Comparison of ENCODE assay signal across 31 cellular contexts in genomic region chr20:45500022-45500421, GRCh38. TPM values are rescaled to one million over a fixed set of nuclear protein-coding genes. Genes with fewer than 3 reads are reported as not detected.
"Had no signal": no experiment of that assay in that cellular context is flagged by ENCODE, and none has a peak within 500 bp of the region (broad histone marks: within the 10 kb centered on the region; RNA-seq: fewer than 3 reads in every experiment).

No MANE protein-coding gene starts in this region.

- H3K79me2 ChIP-seq: hepatocyte had no signal

- H3K4me1 Mint-ChIP-seq: activated B cell treated with CpG ODN at 0.5 μM for 24 hours; activated CD4-positive, alpha-beta memory T cell treated with anti-CD3 and anti-CD28 coated beads, Interleukin-2, amount 10 ng/mL, durations not matched to agents 7 days and 5 days; activated CD8-positive, alpha-beta memory T cell treated with anti-CD3 and anti-CD28 coated beads, Interleukin-2, amount 10 ng/mL, durations not matched to agents 7 days and 5 days; activated naive CD4-positive, alpha-beta T cell treated with anti-CD3 and anti-CD28 coated beads, Interleukin-2, amount 10 ng/mL, durations not matched to agents 7 days and 5 days; activated naive CD8-positive, alpha-beta T cell treated with anti-CD3 and anti-CD28 coated beads, Interleukin-2, amount 50 U/mL, for 24 hours; brain; naive B cell; neural crest cell; stimulated activated effector memory CD8-positive, alpha-beta T cell treated with anti-CD3 and anti-CD28 coated beads, Interleukin-12 subunit alpha, Interleukin-12 subunit beta, amount 100 ng/mL, for 72 hours; T-cell had no signal

- H3K27ac ChIP-seq: epithelial cell of prostate, foreskin keratinocyte, hepatocyte, left lung, prostate gland, right atrium auricular region, skin epidermis, thoracic aorta had no signal

- H3K9me3 Mint-ChIP-seq: activated B cell treated with CpG ODN at 0.5 μM for 24 hours; activated CD4-positive, alpha-beta memory T cell treated with anti-CD3 and anti-CD28 coated beads, Interleukin-2, amount 10 ng/mL, durations not matched to agents 7 days and 5 days; activated naive CD4-positive, alpha-beta T cell treated with anti-CD3 and anti-CD28 coated beads, Interleukin-2, amount 10 ng/mL, durations not matched to agents 7 days and 5 days; activated naive CD8-positive, alpha-beta T cell treated with anti-CD3 and anti-CD28 coated beads, Interleukin-2, amount 50 U/mL, for 24 hours; activated T-helper 2 cell treated with anti-CD3 and anti-CD28 coated beads, Interferon-gamma antibody, Interleukin-2, Interleukin-4, amounts not matched to agents 10 μg/mL and 5 μg/mL and 100 μg/mL, durations not matched to agents 14 hours and 24 hours and 36 hours; brain; endodermal cell; neural crest cell; stimulated activated effector memory CD8-positive, alpha-beta T cell treated with anti-CD3 and anti-CD28 coated beads, Interleukin-12 subunit alpha, Interleukin-12 subunit beta, amount 100 ng/mL, for 72 hours; T-cell had no signal

- H3K9me3 ChIP-seq: left lung, prostate gland, right atrium auricular region, thoracic aorta had no signal

- DNase-seq: activated B cell treated with CpG ODN at 0.5 μM for 24 hours; activated CD4-positive, alpha-beta memory T cell treated with anti-CD3 and anti-CD28 coated beads, Interleukin-2, amount 10 ng/mL, durations not matched to agents 7 days and 5 days; activated CD4-positive, alpha-beta T cell treated with anti-CD3 and anti-CD28 coated beads for 4 hours; activated CD8-positive, alpha-beta memory T cell treated with anti-CD3 and anti-CD28 coated beads, Interleukin-2, amount 10 ng/mL, durations not matched to agents 7 days and 5 days; activated naive CD4-positive, alpha-beta T cell treated with anti-CD3 and anti-CD28 coated beads, Interleukin-2, amount 10 ng/mL, durations not matched to agents 7 days and 5 days; activated naive CD8-positive, alpha-beta T cell treated with anti-CD3 and anti-CD28 coated beads, Interleukin-2, amount 50 U/mL, for 24 hours; activated T-cell treated with anti-CD3 and anti-CD28 coated beads, Interleukin-2, amount 50 U/mL, for 1 hour; anterior cingulate cortex; central memory CD4-positive, alpha-beta T cell; endodermal cell; foreskin keratinocyte; left lung; midbrain; naive B cell; stimulated activated CD4-positive, alpha-beta T cell treated with anti-CD3 and anti-CD28 coated beads, Interleukin-15, amount 100 ng/mL, for 24 hours; stimulated activated CD4-positive, alpha-beta T cell treated with anti-CD3 and anti-CD28 coated beads, Interleukin-4, amount 100 ng/mL, for 1 hour; T-cell had no signal

- ATAC-seq: activated CD8-positive, alpha-beta memory T cell treated with anti-CD3 and anti-CD28 coated beads, Interleukin-2, amount 10 ng/mL, durations not matched to agents 7 days and 5 days; activated naive CD8-positive, alpha-beta T cell treated with anti-CD3 and anti-CD28 coated beads, Interleukin-2, amount 50 U/mL, for 24 hours; foreskin keratinocyte; left lung; stimulated activated effector memory CD8-positive, alpha-beta T cell treated with anti-CD3 and anti-CD28 coated beads, Interleukin-12 subunit alpha, Interleukin-12 subunit beta, amount 100 ng/mL, for 72 hours; T-cell had no signal

- H3K4me3 ChIP-seq: hepatocyte, left lung, prostate gland, right atrium auricular region, skin epidermis, thoracic aorta had no signal

- H3K36me3 ChIP-seq: left lung, prostate gland, right atrium auricular region, thoracic aorta had no signal

- H3K27me3 ChIP-seq: right atrium auricular region had no signal

- H2AFZ ChIP-seq: hepatocyte had no signal

- H3K4me2 ChIP-seq: hepatocyte had no signal

- H3K4me1 ChIP-seq: foreskin keratinocyte, prostate gland, right atrium auricular region had no signal

- H3K36me3 Mint-ChIP-seq: activated CD8-positive, alpha-beta memory T cell treated with anti-CD3 and anti-CD28 coated beads, Interleukin-2, amount 10 ng/mL, durations not matched to agents 7 days and 5 days; activated naive CD4-positive, alpha-beta T cell treated with anti-CD3 and anti-CD28 coated beads, Interleukin-2, amount 10 ng/mL, durations not matched to agents 7 days and 5 days; brain; naive B cell; stimulated activated effector memory CD8-positive, alpha-beta T cell treated with anti-CD3 and anti-CD28 coated beads, Interleukin-12 subunit alpha, Interleukin-12 subunit beta, amount 100 ng/mL, for 72 hours; T-cell had no signal

- H3K27ac Mint-ChIP-seq: activated B cell treated with CpG ODN at 0.5 μM for 24 hours; activated CD4-positive, alpha-beta memory T cell treated with anti-CD3 and anti-CD28 coated beads, Interleukin-2, amount 10 ng/mL, durations not matched to agents 7 days and 5 days; activated CD8-positive, alpha-beta memory T cell treated with anti-CD3 and anti-CD28 coated beads, Interleukin-2, amount 10 ng/mL, durations not matched to agents 7 days and 5 days; activated naive CD4-positive, alpha-beta T cell treated with anti-CD3 and anti-CD28 coated beads, Interleukin-2, amount 10 ng/mL, durations not matched to agents 7 days and 5 days; activated naive CD8-positive, alpha-beta T cell treated with anti-CD3 and anti-CD28 coated beads, Interleukin-2, amount 50 U/mL, for 24 hours; activated T-helper 2 cell treated with anti-CD3 and anti-CD28 coated beads, Interferon-gamma antibody, Interleukin-2, Interleukin-4, amounts not matched to agents 10 μg/mL and 5 μg/mL and 100 μg/mL, durations not matched to agents 14 hours and 24 hours and 36 hours; brain; endodermal cell; naive B cell; stimulated activated effector memory CD8-positive, alpha-beta T cell treated with anti-CD3 and anti-CD28 coated beads, Interleukin-12 subunit alpha, Interleukin-12 subunit beta, amount 100 ng/mL, for 72 hours; T-cell had no signal

- H3K4me3 Mint-ChIP-seq: activated B cell treated with CpG ODN at 0.5 μM for 24 hours; activated CD4-positive, alpha-beta memory T cell treated with anti-CD3 and anti-CD28 coated beads, Interleukin-2, amount 10 ng/mL, durations not matched to agents 7 days and 5 days; activated CD8-positive, alpha-beta memory T cell treated with anti-CD3 and anti-CD28 coated beads, Interleukin-2, amount 10 ng/mL, durations not matched to agents 7 days and 5 days; activated naive CD4-positive, alpha-beta T cell treated with anti-CD3 and anti-CD28 coated beads, Interleukin-2, amount 10 ng/mL, durations not matched to agents 7 days and 5 days; activated naive CD8-positive, alpha-beta T cell treated with anti-CD3 and anti-CD28 coated beads, Interleukin-2, amount 50 U/mL, for 24 hours; brain; endodermal cell; naive B cell; neural crest cell; stimulated activated effector memory CD8-positive, alpha-beta T cell treated with anti-CD3 and anti-CD28 coated beads, Interleukin-12 subunit alpha, Interleukin-12 subunit beta, amount 100 ng/mL, for 72 hours; T-cell had no signal

RNA-seq across cellular contexts. Expression of gene SPINT3, which starts 15.4 kb away (rescaled TPM):
- total RNA-seq: activated B cell treated with CpG ODN at 0.5 μM for 24 hours; activated CD4-positive, alpha-beta memory T cell treated with anti-CD3 and anti-CD28 coated beads, Interleukin-2, amount 10 ng/mL, durations not matched to agents 7 days and 5 days; activated CD8-positive, alpha-beta memory T cell treated with anti-CD3 and anti-CD28 coated beads, Interleukin-2, amount 10 ng/mL, durations not matched to agents 7 days and 5 days; activated T-helper 2 cell treated with anti-CD3 and anti-CD28 coated beads, Interferon-gamma antibody, Interleukin-2, Interleukin-4, amounts not matched to agents 10 μg/mL and 5 μg/mL and 100 μg/mL, durations not matched to agents 14 hours and 24 hours and 36 hours; endodermal cell; fibroblast of lung; foreskin keratinocyte; hepatocyte; left lung; lung microvascular endothelial cell; neural crest cell; osteocyte; prostate gland; right atrium auricular region; T-cell; thoracic aorta; ureter had no signal
- polyA plus RNA-seq: fibroblast of lung, foreskin keratinocyte, hepatocyte had no signal

RNA-seq across cellular contexts. Expression of gene WFDC2, which starts 30.5 kb away (rescaled TPM):
- total RNA-seq: activated CD4-positive, alpha-beta memory T cell treated with anti-CD3 and anti-CD28 coated beads, Interleukin-2, amount 10 ng/mL, durations not matched to agents 7 days and 5 days; activated CD8-positive, alpha-beta memory T cell treated with anti-CD3 and anti-CD28 coated beads, Interleukin-2, amount 10 ng/mL, durations not matched to agents 7 days and 5 days; activated T-helper 2 cell treated with anti-CD3 and anti-CD28 coated beads, Interferon-gamma antibody, Interleukin-2, Interleukin-4, amounts not matched to agents 10 μg/mL and 5 μg/mL and 100 μg/mL, durations not matched to agents 14 hours and 24 hours and 36 hours; fibroblast of lung; lung microvascular endothelial cell; osteocyte; thoracic aorta had no signal
- polyA plus RNA-seq: fibroblast of lung had no signal

RNA-seq across cellular contexts. Expression of gene WFDC6, which starts 39.3 kb away (rescaled TPM):
- total RNA-seq: activated B cell treated with CpG ODN at 0.5 μM for 24 hours; activated CD4-positive, alpha-beta memory T cell treated with anti-CD3 and anti-CD28 coated beads, Interleukin-2, amount 10 ng/mL, durations not matched to agents 7 days and 5 days; activated CD8-positive, alpha-beta memory T cell treated with anti-CD3 and anti-CD28 coated beads, Interleukin-2, amount 10 ng/mL, durations not matched to agents 7 days and 5 days; activated T-helper 2 cell treated with anti-CD3 and anti-CD28 coated beads, Interferon-gamma antibody, Interleukin-2, Interleukin-4, amounts not matched to agents 10 μg/mL and 5 μg/mL and 100 μg/mL, durations not matched to agents 14 hours and 24 hours and 36 hours; endodermal cell; fibroblast of lung; foreskin keratinocyte; hepatocyte; left lung; lung microvascular endothelial cell; neural crest cell; osteocyte; right atrium auricular region; T-cell; thoracic aorta; ureter had no signal
- polyA plus RNA-seq: fibroblast of lung, foreskin keratinocyte, hepatocyte had no signal

RNA-seq across cellular contexts. Expression of gene EPPIN, which starts 47.2 kb away (rescaled TPM):
- total RNA-seq: activated B cell treated with CpG ODN at 0.5 μM for 24 hours; activated CD4-positive, alpha-beta memory T cell treated with anti-CD3 and anti-CD28 coated beads, Interleukin-2, amount 10 ng/mL, durations not matched to agents 7 days and 5 days; activated CD8-positive, alpha-beta memory T cell treated with anti-CD3 and anti-CD28 coated beads, Interleukin-2, amount 10 ng/mL, durations not matched to agents 7 days and 5 days; activated T-helper 2 cell treated with anti-CD3 and anti-CD28 coated beads, Interferon-gamma antibody, Interleukin-2, Interleukin-4, amounts not matched to agents 10 μg/mL and 5 μg/mL and 100 μg/mL, durations not matched to agents 14 hours and 24 hours and 36 hours; fibroblast of lung; foreskin keratinocyte; hepatocyte; left lung; lung microvascular endothelial cell; neural crest cell; osteocyte; right atrium auricular region; T-cell; thoracic aorta; ureter had no signal
- polyA plus RNA-seq: fibroblast of lung, foreskin keratinocyte, hepatocyte had no signal
